11 cellular contexts compared by ENCODE assay signal in genomic region chr2:53949457-53949856, GRCh38. TPM values are rescaled to one million over a fixed set of nuclear protein-coding genes. Genes with fewer than 3 reads are reported as not detected.
DNase-seq lines count a peak whose midpoint lies in the region; ATAC-seq and FAIRE-seq lines count a peak whose summit lies in the region.
"Had no signal": no experiment of that assay in that cellular context is flagged by ENCODE, and none has a peak within 500 bp of the region (broad histone marks: within the 10 kb centered on the region; RNA-seq: fewer than 3 reads in every experiment).

No MANE protein-coding gene starts in this region.

- intact Hi-C loops in activated CD4-positive, alpha-beta T cell treated with anti-CD3 and anti-CD28 coated beads for 36 hours (cut with DNase I, micrococcal nuclease) = no loop called here

- no peak overlapping the region for H3K27ac Mint-ChIP-seq in activated CD4-positive, alpha-beta T cell treated with anti-CD3 and anti-CD28 coated beads for 36 hours

- no peaks in the 10 kb centered on the region for H3K9me3 Mint-ChIP-seq in activated CD4-positive, alpha-beta T cell treated with anti-CD3 and anti-CD28 coated beads for 36 hours (ENCODE audit: low read depth)

- DNase-seq in activated CD4-positive, alpha-beta T cell treated with anti-CD3 and anti-CD28 coated beads for 36 hours = no peak
- DNase-seq in activated CD4-positive, alpha-beta T cell treated with anti-CD3 and anti-CD28 coated beads for 1 hour = no peak
- DNase-seq in renal cortical epithelial cell (ENCODE audit: low read depth) (peak; percentile 15), middle frontal gyrus (ENCODE audit: extremely low spot score, low spot score) (no peak)
- DNase-seq: amygdala, Peyer's patch, trophoblast cell had no signal

- peaks cover 21% of the 10 kb centered on the region for H3K4me1 Mint-ChIP-seq in activated CD4-positive, alpha-beta T cell treated with anti-CD3 and anti-CD28 coated beads for 36 hours

- peak; percentile 78 for ATAC-seq in activated CD4-positive, alpha-beta T cell treated with anti-CD3 and anti-CD28 coated beads for 36 hours
- peak; percentile 50 for ATAC-seq in HG03103 (IDR thresholded peaks at IDR 0.05; ENCODE audit: low read depth, unreplicated experiment)
- no peak for ATAC-seq in GM21423 (IDR thresholded peaks at IDR 0.05; ENCODE audit: unreplicated experiment)
- ATAC-seq in HG02885 (IDR thresholded peaks at IDR 0.05; ENCODE audit: poor library complexity, unreplicated experiment) = no peak

- no peaks in the 10 kb centered on the region for H3K27me3 Mint-ChIP-seq in activated CD4-positive, alpha-beta T cell treated with anti-CD3 and anti-CD28 coated beads for 36 hours

- POLR2A ChIA-PET in activated CD4-positive, alpha-beta T cell treated with anti-CD3 and anti-CD28 coated beads for 36 hours (lab: Charles Lee) = no interaction called here

- peak; percentile 51 for FAIRE-seq in colon (lab: Jason Lieb, UNC)

- CTCF ChIA-PET in activated CD4-positive, alpha-beta T cell treated with anti-CD3 and anti-CD28 coated beads for 36 hours (lab: Charles Lee) = interaction anchor here (0.6 kb wide), 1 partner anchor 42 kb away, joined by 3 read pairs; no protein-coding TSS in a partner anchor

- peaks cover 27% of the 10 kb centered on the region for H3K36me3 Mint-ChIP-seq in activated CD4-positive, alpha-beta T cell treated with anti-CD3 and anti-CD28 coated beads for 36 hours (ENCODE audit: low read depth)

- no peak overlapping the region for H3K4me3 Mint-ChIP-seq in activated CD4-positive, alpha-beta T cell treated with anti-CD3 and anti-CD28 coated beads for 36 hours

RNA-seq across cellular contexts. Expression of gene PSME4, which starts 21.3 kb away (rescaled TPM):
- total RNA-seq in activated CD4-positive, alpha-beta T cell treated with anti-CD3 and anti-CD28 coated beads for 36 hours = 10 to 100 TPM; 37.8 to 44.3 TPM
- total RNA-seq in renal cortical epithelial cell = 33.7 and 51.7 TPM in 2 replicates

Comparison
In these comparisons a context has a peak if more than half of its experiments do, and no peak if none do; other contexts are left out.
1. ATAC-seq: peak in activated CD4-positive, alpha-beta T cell treated with anti-CD3 and anti-CD28 coated beads for 36 hours (single experiment) and HG03103 (single experiment); none in GM21423 (single experiment) and HG02885 (single experiment).